Comparison of ENCODE assay signal across 34 cellular contexts in genomic region chr20:41668057-41668749, GRCh38.
"Had no signal": no experiment of that assay in that cellular context is flagged by ENCODE, and none has a peak within 500 bp of the region (broad histone marks: within the 10 kb centered on the region; RNA-seq: fewer than 3 reads in every experiment).

No MANE protein-coding gene starts in this region.

- H3K27ac ChIP-seq: adrenal gland, body of pancreas, brain microvascular endothelial cell, breast epithelium, VCaP had no signal

- H3K9me3 ChIP-seq: adrenal gland, body of pancreas, breast epithelium had no signal

- ATAC-seq: activated CD8-positive, alpha-beta T cell treated with anti-CD3 and anti-CD28 coated beads for 36 hours; activated naive CD4-positive, alpha-beta T cell treated with anti-CD3 and anti-CD28 coated beads, Interleukin-2, amount 50 U/mL, for 72 hours; activated T-cell treated with anti-CD3 and anti-CD28 coated beads, Interleukin-2, amount 50 U/mL, for 4 hours; activated T-cell treated with anti-CD3 and anti-CD28 coated beads, Interleukin-2, amount 50 U/mL, for 72 hours; activated T-helper 17 cell treated with anti-CD3 and anti-CD28 coated beads, Interleukin-2, amount 50 U/mL, for 72 hours; body of pancreas had no signal

- H3K4me3 ChIP-seq: adrenal gland, body of pancreas, breast epithelium had no signal

- DNase-seq: activated B cell treated with CpG ODN at 0.5 μM for 24 hours; activated CD4-positive, alpha-beta memory T cell treated with anti-CD3 and anti-CD28 coated beads for 36 hours; activated CD4-positive, alpha-beta T cell treated with anti-CD3 and anti-CD28 coated beads for 4 hours; activated CD4-positive, alpha-beta T cell treated with anti-CD3 and anti-CD28 coated beads, Interleukin-2, amount 10 ng/mL, durations not matched to agents 24 days and 14 days; activated CD4-positive, alpha-beta T cell treated with anti-CD3 and anti-CD28 coated beads, Interleukin-2, amount 50 U/mL, for 1 hour; activated CD4-positive, alpha-beta T cell treated with anti-CD3 and anti-CD28 coated beads, Interleukin-2, amount 50 U/mL, for 4 hours; activated CD4-positive, CD25-positive, alpha-beta regulatory T cell treated with anti-CD3 and anti-CD28 coated beads, Interleukin-2, amount 50 U/mL, for 72 hours; activated CD8-positive, alpha-beta memory T cell treated with anti-CD3 and anti-CD28 coated beads, Interleukin-2, amount 50 U/mL, for 4 hours; activated CD8-positive, alpha-beta T cell treated with anti-CD3 and anti-CD28 coated beads for 36 hours; activated effector memory CD4-positive, alpha-beta T cell treated with anti-CD3 and anti-CD28 coated beads, Interleukin-2, amount 50 U/mL, for 16 hours; activated gamma-delta T cell treated with Interleukin-2 at 50 U/mL for 16 hours; activated naive CD4-positive, alpha-beta T cell; activated naive CD4-positive, alpha-beta T cell treated with anti-CD3 and anti-CD28 coated beads for 36 hours; activated naive CD4-positive, alpha-beta T cell treated with anti-CD3 and anti-CD28 coated beads, Interleukin-2, amount 50 U/mL, for 16 hours; activated naive CD8-positive, alpha-beta T cell treated with anti-CD3 and anti-CD28 coated beads for 36 hours; activated T-cell treated with anti-CD3 and anti-CD28 coated beads for 4 hours; activated T-cell treated with anti-CD3 and anti-CD28 coated beads, Interleukin-2, amount 50 U/mL, for 1 hour; activated T-cell treated with anti-CD3 and anti-CD28 coated beads, Interleukin-2, amount 50 U/mL, for 4 hours; activated T-cell treated with anti-CD3 and anti-CD28 coated beads, Interleukin-2, amount 50 U/mL, for 72 hours; adrenal gland; amniotic stem cell; aorta; body of pancreas; brain microvascular endothelial cell; central memory CD4-positive, alpha-beta T cell; T-helper 2 cell; T-helper 9 cell had no signal

- FAIRE-seq: astrocyte, colon, TTC549 had no signal

- H3K4me1 ChIP-seq: adrenal gland, body of pancreas, breast epithelium had no signal
